ENCODE assay signal across 8 cellular contexts in genomic region chr1:16181887-16182719, GRCh38. TPM values are rescaled to one million over a fixed set of nuclear protein-coding genes. Genes with fewer than 3 reads are reported as not detected.
A peak's percentile ranks its signal among the peaks of the same experiment; 100 is the strongest.
DNase-seq lines count a peak whose midpoint lies in the region; TF ChIP-seq lines count a peak whose summit lies in the region.

No MANE protein-coding gene starts in this region.

- 61% methylated on average over 10 of the region's 18 CpGs for WGBS in mammary epithelial cell (ENCODE audit: low coverage, missing lambda C conversion rate)

- BruUV-seq in mammary epithelial cell (replicated peaks; lab: Mats Ljungman, UMichigan) = TSS peak; percentile 21

- no peak overlapping the region for H3K4me3 Mint-ChIP-seq in CD14-positive monocyte

- no peaks in the 10 kb centered on the region for H3K36me3 Mint-ChIP-seq in CD14-positive monocyte

- peak overlapping the region; percentile 36 for H3K9ac ChIP-seq in mammary epithelial cell (ENCODE audit: insufficient read depth, low read length)
- H3K9ac ChIP-seq in subcutaneous abdominal adipose tissue (ENCODE audit: low read length in 5 of 5) = peak overlapping the region in 4 of 5 donors; percentile 0 to 81 (median 58)

- peaks cover 2 to 6% (median 2%) of the 10 kb centered on the region in 3 donors for H3K27me3 Mint-ChIP-seq in CD14-positive monocyte (ENCODE audit: low read depth in 3 of 3)

- no peaks in the 10 kb centered on the region for H3K79me2 ChIP-seq in mammary epithelial cell (ENCODE audit: insufficient read depth, low read length)

- H3K4me3 ChIP-seq in mammary epithelial cell (replicated peaks in 1 of 3; ENCODE audit: insufficient read depth in 1 of 3, low read depth in 2 of 3, low read length in 3 of 3) (no peak overlapping the region), subcutaneous abdominal adipose tissue (ENCODE audit: low read depth in 1 of 5, low read length in 5 of 5) (peak overlapping the region in 2 of 5 donors; percentile 19 to 29)

- peak overlapping the region; percentile 89 for H2AFZ ChIP-seq in mammary epithelial cell (ENCODE audit: low read depth, low read length)

- no peaks in the 10 kb centered on the region for H3K36me3 ChIP-seq in mammary epithelial cell (ENCODE audit: insufficient read depth, low read length)
- no peaks in the 10 kb centered on the region for H3K36me3 ChIP-seq in subcutaneous abdominal adipose tissue (ENCODE audit: control insufficient read depth in 5 of 5, insufficient read depth in 5 of 5, low read length in 5 of 5)

- DNase-seq in HS-27A (ENCODE audit: low read depth) (peak; percentile 93), mammary epithelial cell (peak; percentile 85), kidney glomerular epithelial cell (lab: John Stamatoyannopoulos, UW) (peak; percentile 90), GF-D8 (lab: John Stamatoyannopoulos, UW) (no peak), cerebellum (ENCODE audit: low spot score) (no peak), CD14-positive monocyte (ENCODE audit: low spot score) (no peak), NCI-H2029 treated with DMSO at 0.1 percent for 48 hours (lab: John Stamatoyannopoulos, UW) (no peak)

- H3K4me1 ChIP-seq in mammary epithelial cell (ENCODE audit: insufficient read depth, low read length) (peaks cover 50% of the 10 kb centered on the region), subcutaneous abdominal adipose tissue (ENCODE audit: control insufficient read depth in 5 of 5, insufficient read depth in 5 of 5, low read length in 5 of 5) (peaks cover 12 to 48% (median 33%) of the 10 kb centered on the region in 5 donors)

- dilution Hi-C loops in mammary epithelial cell (cut with HindIII; ENCODE audit: low sequenced_read_pairs) = no loop called here

- H3K27me3 ChIP-seq in mammary epithelial cell (ENCODE audit: insufficient read depth, low read length) (no peaks in the 10 kb centered on the region), subcutaneous abdominal adipose tissue (ENCODE audit: control insufficient read depth in 5 of 5, insufficient read depth in 4 of 5, low read length in 5 of 5) (no peaks in the 10 kb centered on the region)

- CTCF ChIA-PET in mammary epithelial cell (lab: Charles Lee; ENCODE audit: low non-redundant PET) = no interaction called here

- H3K4me1 Mint-ChIP-seq in CD14-positive monocyte = no peaks in the 10 kb centered on the region

- H3K27ac Mint-ChIP-seq in CD14-positive monocyte = no peak overlapping the region

- H3K27ac ChIP-seq in mammary epithelial cell (ENCODE audit: insufficient read depth, low read depth, low read length) (peak overlapping the region; percentile 84), subcutaneous abdominal adipose tissue (ENCODE audit: low read depth, low read length) (peak overlapping the region; percentile 95)

- in situ Hi-C loops in mammary epithelial cell (cut with MboI; ENCODE audit: low sequenced_read_pairs in 2 of 2) = loop anchor here in 1 of 2 donors (5.0 kb wide), 1 partner anchor 35 kb away; no protein-coding TSS in a partner anchor

- peak overlapping the region; percentile 66 for H3K4me2 ChIP-seq in mammary epithelial cell (ENCODE audit: insufficient read depth, low read depth, low read length)

- intact Hi-C loops in mammary epithelial cell (cut with micrococcal nuclease) (no loop called here), CD14-positive monocyte (cut with micrococcal nuclease) (loop anchor here (10.0 kb wide), 2 partner anchors 167 to 177 kb away; partner anchors contain the start of genes HSPB7 (in 1 of the 2) and SRARP (in 1 of the 2))

- H3K9me3 ChIP-seq in mammary epithelial cell (replicated peaks; ENCODE audit: insufficient read depth, low read length) (no peaks in the 10 kb centered on the region), subcutaneous abdominal adipose tissue (ENCODE audit: control insufficient read depth in 5 of 5, low read length in 5 of 5) (no peaks in the 10 kb centered on the region)

- H3K9me3 Mint-ChIP-seq in CD14-positive monocyte = peaks cover 0 to 4% (median 0%) of the 10 kb centered on the region in 7 donors

- H4K20me1 ChIP-seq in mammary epithelial cell (ENCODE audit: insufficient read depth, low read length) = no peaks in the 10 kb centered on the region

- no peak for TF ChIP-seq CTCF in mammary epithelial cell (conservative IDR thresholded peaks at IDR 0.05 in 1 of 2, IDR thresholded peaks at IDR 0.05 in 1 of 2; ENCODE audit: extremely low read depth in 1 of 2, insufficient read depth in 1 of 2, low read depth in 1 of 2, low read length in 2 of 2)
- TF ChIP-seq CTCF in CD14-positive monocyte (IDR thresholded peaks at IDR 0.05) = no peak

RNA-seq across cellular contexts. Expression of gene EPHA2, which starts 26.2 kb away (rescaled TPM):
- total RNA-seq in mammary epithelial cell = 100 to 1,000 TPM in 1 of 2 donors, 10 to 100 TPM in 1; 77.3 to 181 TPM
- polyA plus RNA-seq in mammary epithelial cell = 91.7 TPM
- 181 TPM for polyA minus RNA-seq in mammary epithelial cell
- 2.3 TPM for total RNA-seq in cerebellum
- polyA plus RNA-seq in CD14-positive monocyte = not detected

RNA-seq across cellular contexts. Expression of gene ARHGEF19, which starts 30.3 kb away (rescaled TPM):
- 1 to 10 TPM; 3.0 to 3.5 TPM for total RNA-seq in mammary epithelial cell
- 4.0 TPM for polyA plus RNA-seq in mammary epithelial cell
- polyA minus RNA-seq in mammary epithelial cell = 2.0 TPM
- total RNA-seq in cerebellum = 0.64 TPM
- 1 to 10 TPM; 2.2 to 2.3 TPM for polyA plus RNA-seq in CD14-positive monocyte

RNA-seq across cellular contexts. Expression of gene CPLANE2, which starts 54.9 kb away (rescaled TPM):
- total RNA-seq in mammary epithelial cell (10 to 100 TPM; 13.3 to 14.8 TPM), cerebellum (10.1 TPM)
- polyA plus RNA-seq in mammary epithelial cell (4.6 TPM), CD14-positive monocyte (1 to 10 TPM in 1 of 2 donors, under 1 TPM in 1; 0.54 to 1.4 TPM)
- 5.6 TPM for polyA minus RNA-seq in mammary epithelial cell

Comparison
In these comparisons a context has a peak if more than half of its experiments do, and no peak if none do; other contexts are left out.
1. DNase-seq: peak in HS-27A (single experiment), mammary epithelial cell (single experiment) and kidney glomerular epithelial cell (single experiment); none in GF-D8 (single experiment), cerebellum (single experiment), CD14-positive monocyte (single experiment) and NCI-H2029 treated with DMSO at 0.1 percent for 48 hours (single experiment).
2. RNA of gene EPHA2, which starts 26.2 kb away (total RNA-seq): 77.3 to 181 TPM in mammary epithelial cell; 2.3 TPM in cerebellum (single experiment); every median in the first group is over 10 times any median in the second.